Comparison of ENCODE assay signal across 22 cellular contexts in genomic region chr2:150944315-150944714, GRCh38.
DNase-seq lines count a peak whose midpoint lies in the region; ATAC-seq lines count a peak whose summit lies in the region.
"Had no signal": no experiment of that assay in that cellular context is flagged by ENCODE, and none has a peak within 500 bp of the region (broad histone marks: within the 10 kb centered on the region; RNA-seq: fewer than 3 reads in every experiment).

No MANE protein-coding gene starts in this region.

- ATAC-seq in GM18520 (IDR thresholded peaks at IDR 0.05; ENCODE audit: unreplicated experiment) (peak; percentile 53), GM21423 (IDR thresholded peaks at IDR 0.05; ENCODE audit: unreplicated experiment) (peak; percentile 68), HG03139 (IDR thresholded peaks at IDR 0.05; ENCODE audit: unreplicated experiment) (peak; percentile 82), GM19328 (IDR thresholded peaks at IDR 0.05; ENCODE audit: unreplicated experiment) (no peak)
- ATAC-seq: body of pancreas; GM12878; left cardiac atrium; stimulated activated naive CD8-positive, alpha-beta T cell treated with anti-CD3 and anti-CD28 coated beads, Interleukin-15, Interleukin-2, amounts not matched to agents 100 U/mL and 50 U/mL, for 24 hours; T-cell had no signal

- DNase-seq in NCI-H2171 treated with DMSO at 0.1 percent for 48 hours (lab: John Stamatoyannopoulos, UW) (peak; percentile 90), AML-193 (lab: John Stamatoyannopoulos, UW) (no peak), foreskin melanocyte (no peak)
- DNase-seq in stimulated activated CD4-positive, alpha-beta T cell treated with anti-CD3 and anti-CD28 coated beads, Interleukin-15, amount 100 ng/mL, for 24 hours = no peak
- DNase-seq: activated CD4-positive, alpha-beta memory T cell treated with anti-CD3 and anti-CD28 coated beads, Interleukin-2, amount 10 ng/mL, durations not matched to agents 7 days and 5 days; activated CD4-positive, CD25-positive, alpha-beta regulatory T cell treated with anti-CD3 and anti-CD28 coated beads, Interleukin-2, amount 50 U/mL, for 72 hours; activated T-cell treated with anti-CD3 and anti-CD28 coated beads for 4 hours; body of pancreas; C1 segment of cervical spinal cord; Caco-2; cerebellar nuclear complex; head of caudate nucleus; left cardiac atrium; NCI-H748 treated with DMSO at 0.1 percent for 48 hours; sigmoid colon; stimulated activated naive CD8-positive, alpha-beta T cell treated with anti-CD3 and anti-CD28 coated beads, Interleukin-15, Interleukin-2, amounts not matched to agents 100 U/mL and 50 U/mL, for 24 hours; T-cell had no signal
